Comparison of ENCODE assay signal across 10 cellular contexts in genomic region chr10:28587270-28587969, GRCh38. TPM values are rescaled to one million over a fixed set of nuclear protein-coding genes. Genes with fewer than 3 reads are reported as not detected.
DNase-seq lines count a peak whose midpoint lies in the region; ATAC-seq and TF ChIP-seq lines count a peak whose summit lies in the region.
"Had no signal": no experiment of that assay in that cellular context is flagged by ENCODE, and none has a peak within 500 bp of the region (broad histone marks: within the 10 kb centered on the region; RNA-seq: fewer than 3 reads in every experiment).

No MANE protein-coding gene starts in this region.

- H3K9me3 ChIP-seq in RWPE2 (ENCODE audit: severe bottlenecking), result no peaks in the 10 kb centered on the region

- peak overlapping the region; percentile 65 for H3K27ac Mint-ChIP-seq in osteocyte (ENCODE audit: unreplicated experiment)
- H3K27ac Mint-ChIP-seq: stimulated activated naive CD8-positive, alpha-beta T cell treated with anti-CD3 and anti-CD28 coated beads, Interleukin-15, amount 100 ng/mL, for 72 hours had no signal

- TF ChIP-seq CTCF in RWPE2 (IDR thresholded peaks at IDR 0.05; ENCODE audit: poor library complexity, severe bottlenecking), result no peak
- TF ChIP-seq CTCF in osteocyte (IDR thresholded peaks at IDR 0.05), result no peak

- DNase-seq in AML-193 (lab: John Stamatoyannopoulos, UW), result peak; percentile 57 to 63
- DNase-seq in RWPE2 (ENCODE audit: low spot score), result no peak
- peak; percentile 85 for DNase-seq in fibroblast of peridontal ligament (ENCODE audit: extremely low read depth)
- no peak for DNase-seq in osteocyte (ENCODE audit: extremely low spot score, unreplicated experiment)
- no peak for DNase-seq in anterior cingulate cortex (lab: John Stamatoyannopoulos, UW)
- DNase-seq in amniotic stem cell (lab: John Stamatoyannopoulos, UW), result no peak
- DNase-seq: stimulated activated CD4-positive, alpha-beta T cell treated with anti-CD3 and anti-CD28 coated beads, Interleukin-2, amount 100 ng/mL, for 24 hours; stimulated activated naive CD8-positive, alpha-beta T cell treated with anti-CD3 and anti-CD28 coated beads, Interleukin-15, amount 100 ng/mL, for 72 hours had no signal

- ATAC-seq in RWPE2 (ENCODE audit: low read depth) (peak; percentile 53), GM19035 (IDR thresholded peaks at IDR 0.05; ENCODE audit: unreplicated experiment) (no peak), HG02759 (IDR thresholded peaks at IDR 0.05; ENCODE audit: unreplicated experiment) (no peak)
- ATAC-seq: stimulated activated naive CD8-positive, alpha-beta T cell treated with anti-CD3 and anti-CD28 coated beads, Interleukin-15, amount 100 ng/mL, for 72 hours had no signal

- peaks cover 24% of the 10 kb centered on the region for H3K4me1 Mint-ChIP-seq in osteocyte (ENCODE audit: unreplicated experiment)

- no peaks in the 10 kb centered on the region for H3K27me3 Mint-ChIP-seq in osteocyte (ENCODE audit: unreplicated experiment)
- H3K27me3 Mint-ChIP-seq: stimulated activated naive CD8-positive, alpha-beta T cell treated with anti-CD3 and anti-CD28 coated beads, Interleukin-15, amount 100 ng/mL, for 72 hours had no signal

- H3K27ac ChIP-seq in RWPE2 (ENCODE audit: poor library complexity, severe bottlenecking), result peak overlapping the region; percentile 6

- H3K36me3 ChIP-seq in RWPE2 (ENCODE audit: low read depth), result peaks cover 97% of the 10 kb centered on the region

- H3K4me3 Mint-ChIP-seq in osteocyte (ENCODE audit: unreplicated experiment), result no peak overlapping the region
- H3K4me3 Mint-ChIP-seq: stimulated activated naive CD8-positive, alpha-beta T cell treated with anti-CD3 and anti-CD28 coated beads, Interleukin-15, amount 100 ng/mL, for 72 hours had no signal

- H3K4me1 ChIP-seq in RWPE2 (ENCODE audit: insufficient read depth, poor library complexity, severe bottlenecking), result peaks cover 31% of the 10 kb centered on the region

- peaks cover 49% of the 10 kb centered on the region for H3K36me3 Mint-ChIP-seq in osteocyte (ENCODE audit: unreplicated experiment)

- H3K27me3 ChIP-seq in RWPE2 (ENCODE audit: insufficient read depth, poor library complexity, severe bottlenecking), result no peaks in the 10 kb centered on the region

- no peaks in the 10 kb centered on the region for H3K9me3 Mint-ChIP-seq in osteocyte (ENCODE audit: unreplicated experiment)
- H3K9me3 Mint-ChIP-seq: stimulated activated naive CD8-positive, alpha-beta T cell treated with anti-CD3 and anti-CD28 coated beads, Interleukin-15, amount 100 ng/mL, for 72 hours had no signal

- no peak overlapping the region for H3K4me3 ChIP-seq in RWPE2 (ENCODE audit: severe bottlenecking)

RNA-seq across cellular contexts. Expression of gene WAC, which starts 54.5 kb away (rescaled TPM):
- 110 and 122 TPM in 2 replicates for total RNA-seq in osteocyte

Comparison
In these comparisons a context has a peak if more than half of its experiments do, and no peak if none do; other contexts are left out.
1. DNase-seq: peak in AML-193 (2 of 2) and fibroblast of peridontal ligament (single experiment); none in RWPE2 (single experiment), osteocyte (single experiment), anterior cingulate cortex (0 of 58) and amniotic stem cell (single experiment).